ENCODE assay signal across 17 cellular contexts in genomic region chr15:77862651-77863104, GRCh38.
"Had no signal": no experiment of that assay in that cellular context is flagged by ENCODE, and none has a peak within 500 bp of the region (broad histone marks: within the 10 kb centered on the region; RNA-seq: fewer than 3 reads in every experiment).

No MANE protein-coding gene starts in this region.

- H3K79me2 ChIP-seq: hepatocyte had no signal

- H3K27ac ChIP-seq: ascending aorta, gastroesophageal sphincter, hepatocyte, left lung, ovary, skin epidermis had no signal

- H3K27ac Mint-ChIP-seq: activated naive CD4-positive, alpha-beta T cell treated with anti-CD3 and anti-CD28 coated beads, Interleukin-2, amount 10 ng/mL, durations not matched to agents 7 days and 5 days; activated T-helper 17 cell treated with anti-CD3 and anti-CD28 coated beads, Interleukin-2, amount 50 U/mL, for 72 hours; memory B cell; nephron progenitor cell had no signal

- H3K4me2 ChIP-seq: hepatocyte had no signal

- H3K4me3 Mint-ChIP-seq: activated naive CD4-positive, alpha-beta T cell treated with anti-CD3 and anti-CD28 coated beads, Interleukin-2, amount 10 ng/mL, durations not matched to agents 7 days and 5 days; activated T-helper 17 cell treated with anti-CD3 and anti-CD28 coated beads, Interleukin-2, amount 50 U/mL, for 72 hours; memory B cell had no signal

- H3K36me3 ChIP-seq: ascending aorta, gastroesophageal sphincter, left lung, ovary had no signal

- H3K4me1 Mint-ChIP-seq: activated naive CD4-positive, alpha-beta T cell treated with anti-CD3 and anti-CD28 coated beads, Interleukin-2, amount 10 ng/mL, durations not matched to agents 7 days and 5 days; activated T-helper 17 cell treated with anti-CD3 and anti-CD28 coated beads, Interleukin-2, amount 50 U/mL, for 72 hours had no signal

- ATAC-seq: activated T-helper 17 cell treated with anti-CD3 and anti-CD28 coated beads, Interleukin-2, amount 50 U/mL, for 72 hours; gastroesophageal sphincter; left lung had no signal

- H3K9me3 ChIP-seq: ascending aorta, gastroesophageal sphincter, left lung, ovary had no signal

- H3K4me1 ChIP-seq: ascending aorta, gastroesophageal sphincter, left lung had no signal

- H2AFZ ChIP-seq: hepatocyte had no signal

- H3K27me3 ChIP-seq: ascending aorta, hepatocyte, ovary had no signal

- DNase-seq: activated CD4-positive, alpha-beta T cell treated with anti-CD3 and anti-CD28 coated beads for 1 hour; activated CD4-positive, alpha-beta T cell treated with anti-CD3 and anti-CD28 coated beads, Interleukin-2, amount 50 U/mL, for 48 hours; activated naive CD4-positive, alpha-beta T cell treated with anti-CD3 and anti-CD28 coated beads, Interleukin-2, amount 10 ng/mL, durations not matched to agents 7 days and 5 days; erythroblast; nephron progenitor cell; ovary; stimulated activated CD4-positive, alpha-beta T cell treated with anti-CD3 and anti-CD28 coated beads, Interleukin-4, amount 100 ng/mL, for 24 hours; stimulated activated naive CD4-positive, alpha-beta T cell; substantia nigra; trophoblast cell had no signal

- H3K4me3 ChIP-seq: ascending aorta, gastroesophageal sphincter, hepatocyte, left lung, ovary, skin epidermis had no signal

- H3K36me3 Mint-ChIP-seq: activated naive CD4-positive, alpha-beta T cell treated with anti-CD3 and anti-CD28 coated beads, Interleukin-2, amount 10 ng/mL, durations not matched to agents 7 days and 5 days; memory B cell had no signal

- H3K9me3 Mint-ChIP-seq: activated naive CD4-positive, alpha-beta T cell treated with anti-CD3 and anti-CD28 coated beads, Interleukin-2, amount 10 ng/mL, durations not matched to agents 7 days and 5 days; activated T-helper 17 cell treated with anti-CD3 and anti-CD28 coated beads, Interleukin-2, amount 50 U/mL, for 72 hours; memory B cell; nephron progenitor cell had no signal
